In the genomic region with DNA sequence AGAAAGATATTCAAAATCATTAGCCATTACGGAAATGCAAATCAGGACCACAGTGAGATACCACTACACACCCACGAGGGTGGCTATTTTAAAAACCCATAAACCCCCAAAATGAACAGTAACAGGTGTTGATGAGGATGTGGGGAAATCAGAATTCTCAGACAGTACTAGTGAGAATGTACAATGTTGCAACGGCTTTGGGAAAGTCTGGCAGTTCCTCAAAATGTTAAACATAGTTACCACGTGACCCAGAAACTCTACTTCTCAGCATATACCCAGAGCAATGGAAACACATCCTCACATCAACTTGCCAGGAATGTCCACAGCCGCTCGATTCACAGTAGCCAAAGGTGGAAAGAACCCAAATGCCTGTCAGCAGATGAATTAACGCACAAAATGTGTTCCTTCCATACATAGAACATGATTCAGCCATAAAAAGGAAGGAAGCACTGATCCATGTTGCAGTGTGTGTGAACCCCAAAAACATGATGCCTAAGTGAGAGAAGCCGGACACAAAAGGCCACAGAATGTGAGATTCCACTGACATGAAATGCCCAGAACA, we compare ENCODE assay signal across 9 cellular contexts. TPM values are rescaled to one million over a fixed set of nuclear protein-coding genes. Genes with fewer than 3 reads are reported as not detected.
DNase-seq lines count a peak whose midpoint lies in the region; ATAC-seq lines count a peak whose summit lies in the region.
"Had no signal": no experiment of that assay in that cellular context is flagged by ENCODE, and none has a peak within 500 bp of the region (broad histone marks: within the 10 kb centered on the region; RNA-seq: fewer than 3 reads in every experiment).

No MANE protein-coding gene starts in this region.

- H3K9me3 ChIP-seq in effector memory CD4-positive, alpha-beta T cell (ENCODE audit: control insufficient read depth, low read length) = no peaks in the 10 kb centered on the region

- H3K4me1 Mint-ChIP-seq in activated naive CD4-positive, alpha-beta T cell treated with anti-CD3 and anti-CD28 coated beads, Interleukin-2, amount 10 ng/mL, durations not matched to agents 7 days and 5 days = peaks cover 9% of the 10 kb centered on the region

- no peak overlapping the region for H3K4me3 ChIP-seq in effector memory CD4-positive, alpha-beta T cell (ENCODE audit: insufficient read depth, low read depth, low read length, poor library complexity, severe bottlenecking)

- H3K27ac Mint-ChIP-seq in activated naive CD4-positive, alpha-beta T cell treated with anti-CD3 and anti-CD28 coated beads, Interleukin-2, amount 10 ng/mL, durations not matched to agents 7 days and 5 days = peak overlapping the region; percentile 38

- no peaks in the 10 kb centered on the region for H3K36me3 Mint-ChIP-seq in activated naive CD4-positive, alpha-beta T cell treated with anti-CD3 and anti-CD28 coated beads, Interleukin-2, amount 10 ng/mL, durations not matched to agents 7 days and 5 days

- CTCF ChIA-PET in activated naive CD4-positive, alpha-beta T cell treated with anti-CD3 and anti-CD28 coated beads, Interleukin-2, amount 10 ng/mL, durations not matched to agents 7 days and 5 days (lab: Charles Lee) = no interaction called here

- no peak for DNase-seq in activated naive CD4-positive, alpha-beta T cell treated with anti-CD3 and anti-CD28 coated beads, Interleukin-2, amount 10 ng/mL, durations not matched to agents 7 days and 5 days
- DNase-seq in activated naive CD4-positive, alpha-beta T cell (lab: John Stamatoyannopoulos, UW) = no peak
- peak; percentile 39 to 62 for DNase-seq in dermis microvascular lymphatic vessel endothelial cell (ENCODE audit: low read depth in 2 of 2)
- peak; percentile 74 for DNase-seq in superior temporal gyrus (ENCODE audit: extremely low spot score)
- no peak for DNase-seq in HuH-7 (ENCODE audit: low spot score)
- no peak for DNase-seq in effector memory CD4-positive, alpha-beta T cell

- H3K27ac ChIP-seq in effector memory CD4-positive, alpha-beta T cell (ENCODE audit: insufficient read depth, low read length, poor library complexity, severe bottlenecking) = no peak overlapping the region

- ATAC-seq in HG03442 (IDR thresholded peaks at IDR 0.05; ENCODE audit: unreplicated experiment) = peak; percentile 74
- ATAC-seq in HG03469 (IDR thresholded peaks at IDR 0.05; ENCODE audit: unreplicated experiment) = no peak

- H3K9me3 Mint-ChIP-seq in activated naive CD4-positive, alpha-beta T cell treated with anti-CD3 and anti-CD28 coated beads, Interleukin-2, amount 10 ng/mL, durations not matched to agents 7 days and 5 days = no peaks in the 10 kb centered on the region

- peaks cover 35% of the 10 kb centered on the region for H3K27me3 Mint-ChIP-seq in activated naive CD4-positive, alpha-beta T cell treated with anti-CD3 and anti-CD28 coated beads, Interleukin-2, amount 10 ng/mL, durations not matched to agents 7 days and 5 days

- H3K27me3 ChIP-seq in effector memory CD4-positive, alpha-beta T cell (replicated peaks; ENCODE audit: control insufficient read depth, insufficient read depth, low read length, poor library complexity, severe bottlenecking) = no peaks in the 10 kb centered on the region

- no peaks in the 10 kb centered on the region for H3K36me3 ChIP-seq in effector memory CD4-positive, alpha-beta T cell (ENCODE audit: control insufficient read depth, insufficient read depth, low read length)

- no peak overlapping the region for H3K4me3 Mint-ChIP-seq in activated naive CD4-positive, alpha-beta T cell treated with anti-CD3 and anti-CD28 coated beads, Interleukin-2, amount 10 ng/mL, durations not matched to agents 7 days and 5 days

- H3K4me1 ChIP-seq in effector memory CD4-positive, alpha-beta T cell (ENCODE audit: control insufficient read depth, insufficient read depth, low read length, poor library complexity, severe bottlenecking) = no peaks in the 10 kb centered on the region

RNA-seq across cellular contexts. Expression of a gene that starts 7.0 kb away (rescaled TPM):
- 5.9 and 21.2 TPM in 2 replicates for total RNA-seq in dermis microvascular lymphatic vessel endothelial cell
- total RNA-seq: RPMI7951 had no signal

RNA-seq across cellular contexts. Expression of a gene that starts 23.9 kb away (rescaled TPM):
- total RNA-seq in dermis microvascular lymphatic vessel endothelial cell = not detected in 2 replicates
- total RNA-seq: RPMI7951 had no signal

RNA-seq across cellular contexts. Expression of a gene that starts 32.8 kb away (rescaled TPM):
- 7.6 and 9.1 TPM in 2 replicates for total RNA-seq in dermis microvascular lymphatic vessel endothelial cell

RNA-seq across cellular contexts. Expression of a gene that starts 35.3 kb away (rescaled TPM):
- total RNA-seq in dermis microvascular lymphatic vessel endothelial cell = 1.9 and 4.0 TPM in 2 replicates

RNA-seq across cellular contexts. Expression of a gene that starts 35.5 kb away (rescaled TPM):
- 1.8 and 2.8 TPM in 2 replicates for total RNA-seq in dermis microvascular lymphatic vessel endothelial cell

Comparison
In these comparisons a context has a peak if more than half of its experiments do, and no peak if none do; other contexts are left out.
1. DNase-seq: peak in dermis microvascular lymphatic vessel endothelial cell (2 of 2) and superior temporal gyrus (single experiment); none in activated naive CD4-positive, alpha-beta T cell treated with anti-CD3 and anti-CD28 coated beads, Interleukin-2, amount 10 ng/mL, durations not matched to agents 7 days and 5 days (single experiment), activated naive CD4-positive, alpha-beta T cell (0 of 4), HuH-7 (single experiment) and effector memory CD4-positive, alpha-beta T cell (0 of 3).